ENCODE assay signal across 18 cellular contexts in the genomic region with DNA sequence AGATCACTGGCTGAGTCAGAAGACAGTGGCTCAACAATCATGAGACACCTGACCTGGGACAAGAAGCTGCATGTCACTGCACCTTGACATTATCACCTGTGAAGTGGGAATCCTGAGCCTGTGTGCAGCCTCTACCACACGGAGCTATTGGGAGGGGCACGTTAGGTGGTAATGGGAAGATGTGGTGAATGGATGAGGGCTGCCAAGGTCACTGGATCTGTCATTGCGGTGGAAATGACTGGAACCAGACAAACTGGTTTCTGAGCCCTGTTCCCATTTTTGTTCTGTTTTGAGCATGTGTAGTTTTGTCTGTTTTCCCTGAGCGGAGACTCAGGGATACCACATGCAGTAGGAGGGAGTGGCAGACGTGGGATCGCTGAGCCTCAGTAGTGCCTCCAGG.
A peak's percentile ranks its signal among the peaks of the same experiment; 100 is the strongest.
DNase-seq lines count a peak whose midpoint lies in the region; ATAC-seq and TF ChIP-seq lines count a peak whose summit lies in the region.
"Had no signal": no experiment of that assay in that cellular context is flagged by ENCODE, and none has a peak within 500 bp of the region (broad histone marks: within the 10 kb centered on the region; RNA-seq: fewer than 3 reads in every experiment).

No MANE protein-coding gene starts in this region.

- CTCF ChIA-PET in MCF 10A (lab: Yijun Ruan, JAX): interaction anchor here (2.3 kb wide), 1 partner anchor 310 kb away, joined by 7 read pairs; no protein-coding TSS in a partner anchor

- no peak overlapping the region for H3K4me3 Mint-ChIP-seq in MCF 10A (ENCODE audit: unreplicated experiment)
- no peak overlapping the region for H3K4me3 Mint-ChIP-seq in mesothelial cell of epicardium
- H3K4me3 Mint-ChIP-seq: activated naive CD8-positive, alpha-beta T cell treated with anti-CD3 and anti-CD28 coated beads, Interleukin-2, amount 50 U/mL, for 24 hours; activated T-helper 17 cell treated with anti-CD3 and anti-CD28 coated beads, Interleukin-2, amount 50 U/mL, for 72 hours; CD4-positive, CD25-positive, alpha-beta regulatory T cell; central memory CD8-positive, alpha-beta T cell; H9; stimulated activated effector memory CD8-positive, alpha-beta T cell treated with anti-CD3 and anti-CD28 coated beads, Interleukin-12 subunit alpha, Interleukin-12 subunit beta, amount 100 ng/mL, for 72 hours; T-cell had no signal

- DNase-seq in NCI-H2029 treated with DMSO at 0.1 percent for 48 hours (lab: John Stamatoyannopoulos, UW): peak; percentile 48
- no peak for DNase-seq in MCF 10A (ENCODE audit: unreplicated experiment)
- no peak for DNase-seq in mesothelial cell of epicardium (ENCODE audit: low spot score in 2 of 2, unreplicated experiment in 2 of 2)
- DNase-seq in SW480 (ENCODE audit: low spot score): no peak
- DNase-seq in COR-L47 (lab: John Stamatoyannopoulos, UW): no peak
- DNase-seq in T-helper 1 cell: no peak
- DNase-seq: activated naive CD8-positive, alpha-beta T cell treated with anti-CD3 and anti-CD28 coated beads, Interleukin-2, amount 50 U/mL, for 24 hours; CD4-positive, CD25-positive, alpha-beta regulatory T cell; H9; left ventricle myocardium superior; NCI-H1694 treated with DMSO at 0.1 percent for 48 hours; T-cell; upper lobe of left lung had no signal

- POLR2A ChIA-PET in MCF 10A (lab: Yijun Ruan, JAX): interaction anchor here (0.8 to 12.7 kb wide), 7 partner anchors 24 to 307 kb away, joined by 3 to 162 read pairs (median 33); a partner anchor contains a TSS

- H3K36me3 Mint-ChIP-seq in MCF 10A (ENCODE audit: insufficient read depth, unreplicated experiment): peaks cover 24% of the 10 kb centered on the region
- no peaks in the 10 kb centered on the region for H3K36me3 Mint-ChIP-seq in mesothelial cell of epicardium
- H3K36me3 Mint-ChIP-seq: CD4-positive, CD25-positive, alpha-beta regulatory T cell; stimulated activated effector memory CD8-positive, alpha-beta T cell treated with anti-CD3 and anti-CD28 coated beads, Interleukin-12 subunit alpha, Interleukin-12 subunit beta, amount 100 ng/mL, for 72 hours; T-cell had no signal

- H3K9me3 Mint-ChIP-seq in MCF 10A (ENCODE audit: unreplicated experiment) (no peaks in the 10 kb centered on the region), mesothelial cell of epicardium (no peaks in the 10 kb centered on the region)
- H3K9me3 Mint-ChIP-seq: activated naive CD8-positive, alpha-beta T cell treated with anti-CD3 and anti-CD28 coated beads, Interleukin-2, amount 50 U/mL, for 24 hours; activated T-helper 17 cell treated with anti-CD3 and anti-CD28 coated beads, Interleukin-2, amount 50 U/mL, for 72 hours; central memory CD8-positive, alpha-beta T cell; H9; stimulated activated effector memory CD8-positive, alpha-beta T cell treated with anti-CD3 and anti-CD28 coated beads, Interleukin-12 subunit alpha, Interleukin-12 subunit beta, amount 100 ng/mL, for 72 hours; T-cell had no signal

- no peak for TF ChIP-seq CTCF in C4-2B (conservative IDR thresholded peaks at IDR 0.05)
- TF ChIP-seq CTCF in MCF 10A (IDR thresholded peaks at IDR 0.05; ENCODE audit: unreplicated experiment): no peak
- no peak for TF ChIP-seq CTCF in mesothelial cell of epicardium (IDR thresholded peaks at IDR 0.05; ENCODE audit: unreplicated experiment)

- intact Hi-C loops in MCF 10A (cut with micrococcal nuclease): no loop called here

- BruUV-seq in MCF 10A (replicated peaks; lab: Mats Ljungman, UMichigan): no TSS peak

- H3K27ac Mint-ChIP-seq in MCF 10A (ENCODE audit: low read depth, unreplicated experiment) (peak overlapping the region; percentile 100), mesothelial cell of epicardium (peak overlapping the region; percentile 88)
- H3K27ac Mint-ChIP-seq: activated naive CD8-positive, alpha-beta T cell treated with anti-CD3 and anti-CD28 coated beads, Interleukin-2, amount 50 U/mL, for 24 hours; activated T-helper 17 cell treated with anti-CD3 and anti-CD28 coated beads, Interleukin-2, amount 50 U/mL, for 72 hours; CD4-positive, CD25-positive, alpha-beta regulatory T cell; H9; stimulated activated effector memory CD8-positive, alpha-beta T cell treated with anti-CD3 and anti-CD28 coated beads, Interleukin-12 subunit alpha, Interleukin-12 subunit beta, amount 100 ng/mL, for 72 hours; T-cell had no signal

- no peak for ATAC-seq in HG02798 (IDR thresholded peaks at IDR 0.05; ENCODE audit: poor library complexity, unreplicated experiment)
- ATAC-seq: activated naive CD8-positive, alpha-beta T cell treated with anti-CD3 and anti-CD28 coated beads, Interleukin-2, amount 50 U/mL, for 24 hours; activated T-helper 17 cell treated with anti-CD3 and anti-CD28 coated beads, Interleukin-2, amount 50 U/mL, for 72 hours; left ventricle myocardium superior; stimulated activated effector memory CD8-positive, alpha-beta T cell treated with anti-CD3 and anti-CD28 coated beads, Interleukin-12 subunit alpha, Interleukin-12 subunit beta, amount 100 ng/mL, for 72 hours; T-cell had no signal

- H3K27ac ChIP-seq in C4-2B: peak overlapping the region; percentile 14
- H3K27ac ChIP-seq: upper lobe of left lung had no signal

- no peaks in the 10 kb centered on the region for H3K27me3 Mint-ChIP-seq in MCF 10A (ENCODE audit: insufficient read depth, unreplicated experiment)
- H3K27me3 Mint-ChIP-seq in mesothelial cell of epicardium (ENCODE audit: low read depth): no peaks in the 10 kb centered on the region

- H3K4me1 Mint-ChIP-seq in MCF 10A (ENCODE audit: insufficient read depth, unreplicated experiment): peaks cover 51% of the 10 kb centered on the region
- H3K4me1 Mint-ChIP-seq in mesothelial cell of epicardium: peaks cover 76% of the 10 kb centered on the region
- H3K4me1 Mint-ChIP-seq: activated T-helper 17 cell treated with anti-CD3 and anti-CD28 coated beads, Interleukin-2, amount 50 U/mL, for 72 hours; CD4-positive, CD25-positive, alpha-beta regulatory T cell; central memory CD8-positive, alpha-beta T cell; stimulated activated effector memory CD8-positive, alpha-beta T cell treated with anti-CD3 and anti-CD28 coated beads, Interleukin-12 subunit alpha, Interleukin-12 subunit beta, amount 100 ng/mL, for 72 hours; T-cell had no signal
